Comparison of ENCODE assay signal across 29 cellular contexts in genomic region chr7:151435971-151436370, GRCh38. TPM values are rescaled to one million over a fixed set of nuclear protein-coding genes. Genes with fewer than 3 reads are reported as not detected.
A peak's percentile ranks its signal among the peaks of the same experiment; 100 is the strongest.
DNase-seq lines count a peak whose midpoint lies in the region; ATAC-seq and TF ChIP-seq lines count a peak whose summit lies in the region.
"Had no signal": no experiment of that assay in that cellular context is flagged by ENCODE, and none has a peak within 500 bp of the region (broad histone marks: within the 10 kb centered on the region; RNA-seq: fewer than 3 reads in every experiment).

No MANE protein-coding gene starts in this region.

- WGBS in mammary epithelial cell (ENCODE audit: low coverage, missing lambda C conversion rate): 100% methylated on average over 2 of the region's 15 CpGs

- H3K4me3 ChIP-seq in breast epithelium: no peak overlapping the region
- H3K4me3 ChIP-seq in mammary epithelial cell (replicated peaks in 1 of 3; ENCODE audit: insufficient read depth in 1 of 3, low read depth in 2 of 3, low read length in 3 of 3): no peak overlapping the region
- no peak overlapping the region for H3K4me3 ChIP-seq in lower lobe of right lung
- no peak overlapping the region for H3K4me3 ChIP-seq in skeletal muscle tissue (ENCODE audit: low read length in 3 of 3)
- H3K4me3 ChIP-seq in vagina: no peak overlapping the region
- H3K4me3 ChIP-seq: dorsolateral prefrontal cortex, GM23248, pancreas had no signal

- TF ChIP-seq CTCF in breast epithelium (IDR thresholded peaks at IDR 0.05) (no peak), mammary epithelial cell (conservative IDR thresholded peaks at IDR 0.05 in 1 of 2, IDR thresholded peaks at IDR 0.05 in 1 of 2; ENCODE audit: extremely low read depth in 1 of 2, insufficient read depth in 1 of 2, low read depth in 1 of 2, low read length in 2 of 2) (no peak), lower lobe of right lung (IDR thresholded peaks at IDR 0.05) (no peak), vagina (IDR thresholded peaks at IDR 0.05) (no peak), type B pancreatic cell (conservative IDR thresholded peaks at IDR 0.05) (no peak)

- CTCF ChIA-PET in mammary epithelial cell (lab: Charles Lee; ENCODE audit: low non-redundant PET): no interaction called here

- dilution Hi-C loops in mammary epithelial cell (cut with HindIII; ENCODE audit: low sequenced_read_pairs): no loop called here

- no peak for DNase-seq in breast epithelium (ENCODE audit: low spot score in 2 of 2)
- no peak for DNase-seq in mammary epithelial cell
- DNase-seq in lower lobe of right lung: no peak
- no peak for DNase-seq in vagina (ENCODE audit: extremely low spot score in 2 of 2)
- DNase-seq in type B pancreatic cell (ENCODE audit: extremely low spot score, unreplicated experiment): no peak
- no peak for DNase-seq in pons (ENCODE audit: low spot score)
- DNase-seq: 8988T; activated CD4-positive, alpha-beta T cell treated with anti-CD3 and anti-CD28 coated beads for 36 hours; activated gamma-delta T cell; activated T-cell treated with anti-CD3 and anti-CD28 coated beads for 4 hours; Calu3; DND-41; dorsolateral prefrontal cortex; GM23248; hypothalamus; immature natural killer cell; left colon; natural killer cell; NCI-H1694 treated with DMSO at 0.1 percent for 48 hours; NCI-H524; stimulated activated CD4-positive, alpha-beta T cell treated with anti-CD3 and anti-CD28 coated beads, Interleukin-15, amount 100 ng/mL, for 24 hours; stimulated activated naive CD4-positive, alpha-beta T cell treated with Interleukin-2 at 50 U/mL for 16 hours had no signal

- H4K20me1 ChIP-seq in mammary epithelial cell (ENCODE audit: insufficient read depth, low read length): no peaks in the 10 kb centered on the region

- H3K9ac ChIP-seq in mammary epithelial cell (ENCODE audit: insufficient read depth, low read length) (no peak overlapping the region), skeletal muscle tissue (ENCODE audit: low read depth in 1 of 3, low read length in 3 of 3) (no peak overlapping the region)
- H3K9ac ChIP-seq: GM23248 had no signal

- in situ Hi-C loops in mammary epithelial cell (cut with MboI; ENCODE audit: low sequenced_read_pairs in 2 of 2): no loop called here

- H3K27me3 ChIP-seq in breast epithelium (no peaks in the 10 kb centered on the region), mammary epithelial cell (ENCODE audit: insufficient read depth, low read length) (no peaks in the 10 kb centered on the region), lower lobe of right lung (ENCODE audit: low read depth) (peaks cover 15% of the 10 kb centered on the region), skeletal muscle tissue (ENCODE audit: control insufficient read depth in 3 of 3, insufficient read depth in 3 of 3, low read length in 3 of 3) (peaks cover 24 to 38% (median 33%) of the 10 kb centered on the region in 3 donors), vagina (no peaks in the 10 kb centered on the region)

- H3K36me3 Mint-ChIP-seq in type B pancreatic cell: no peaks in the 10 kb centered on the region
- H3K36me3 Mint-ChIP-seq: CD14-positive monocyte, immature natural killer cell, natural killer cell had no signal

- no peaks in the 10 kb centered on the region for H3K9me3 ChIP-seq in breast epithelium
- H3K9me3 ChIP-seq in mammary epithelial cell (replicated peaks; ENCODE audit: insufficient read depth, low read length): no peaks in the 10 kb centered on the region
- no peaks in the 10 kb centered on the region for H3K9me3 ChIP-seq in lower lobe of right lung
- no peaks in the 10 kb centered on the region for H3K9me3 ChIP-seq in skeletal muscle tissue (ENCODE audit: control insufficient read depth in 3 of 3, low read length in 3 of 3)
- no peaks in the 10 kb centered on the region for H3K9me3 ChIP-seq in vagina
- H3K9me3 ChIP-seq: pancreas had no signal

- no peaks in the 10 kb centered on the region for H3K9me3 Mint-ChIP-seq in type B pancreatic cell
- H3K9me3 Mint-ChIP-seq: immature natural killer cell, natural killer cell had no signal

- no peaks in the 10 kb centered on the region for H3K27me3 Mint-ChIP-seq in type B pancreatic cell
- H3K27me3 Mint-ChIP-seq: activated CD4-positive, alpha-beta T cell treated with anti-CD3 and anti-CD28 coated beads for 36 hours had no signal

- H3K4me2 ChIP-seq in mammary epithelial cell (ENCODE audit: insufficient read depth, low read depth, low read length): no peak overlapping the region

- no peak overlapping the region for H2AFZ ChIP-seq in mammary epithelial cell (ENCODE audit: low read depth, low read length)
- H2AFZ ChIP-seq: GM23248 had no signal

- no peak overlapping the region for H3K4me3 Mint-ChIP-seq in type B pancreatic cell
- H3K4me3 Mint-ChIP-seq: activated CD4-positive, alpha-beta T cell treated with anti-CD3 and anti-CD28 coated beads for 36 hours; CD14-positive monocyte; immature natural killer cell; natural killer cell had no signal

- peak overlapping the region; percentile 78 to 88 for H3K27ac ChIP-seq in breast epithelium
- no peak overlapping the region for H3K27ac ChIP-seq in mammary epithelial cell (ENCODE audit: insufficient read depth, low read depth, low read length)
- H3K27ac ChIP-seq in lower lobe of right lung: peak overlapping the region; percentile 66
- peak overlapping the region; percentile 58 for H3K27ac ChIP-seq in skeletal muscle tissue (ENCODE audit: low read depth, low read length)
- peak overlapping the region; percentile 87 for H3K27ac ChIP-seq in vagina
- H3K27ac ChIP-seq: GM23248, pancreas had no signal

- H3K36me3 ChIP-seq in breast epithelium (no peaks in the 10 kb centered on the region), mammary epithelial cell (ENCODE audit: insufficient read depth, low read length) (no peaks in the 10 kb centered on the region), lower lobe of right lung (no peaks in the 10 kb centered on the region), skeletal muscle tissue (ENCODE audit: control insufficient read depth in 3 of 3, insufficient read depth in 3 of 3, low read length in 3 of 3) (no peaks in the 10 kb centered on the region), vagina (no peaks in the 10 kb centered on the region)
- H3K36me3 ChIP-seq: pancreas had no signal

- TF ChIP-seq POLR2A in breast epithelium (IDR thresholded peaks at IDR 0.05): no peak
- TF ChIP-seq POLR2A in vagina (IDR thresholded peaks at IDR 0.05): no peak

- H3K27ac Mint-ChIP-seq in type B pancreatic cell: no peak overlapping the region
- H3K27ac Mint-ChIP-seq: activated CD4-positive, alpha-beta T cell treated with anti-CD3 and anti-CD28 coated beads for 36 hours; CD14-positive monocyte; immature natural killer cell; natural killer cell had no signal

- no TSS peak for BruUV-seq in mammary epithelial cell (replicated peaks; lab: Mats Ljungman, UMichigan)

- ATAC-seq in lower lobe of right lung (no peak), GM18858 (IDR thresholded peaks at IDR 0.05; ENCODE audit: unreplicated experiment) (no peak)
- ATAC-seq: activated CD4-positive, alpha-beta T cell treated with anti-CD3 and anti-CD28 coated beads for 36 hours; left colon; natural killer cell had no signal

- H3K79me2 ChIP-seq in mammary epithelial cell (ENCODE audit: insufficient read depth, low read length): no peaks in the 10 kb centered on the region

- peaks cover 10 to 14% of the 10 kb centered on the region in 2 donors for H3K4me1 ChIP-seq in breast epithelium
- peaks cover 10% of the 10 kb centered on the region for H3K4me1 ChIP-seq in mammary epithelial cell (ENCODE audit: insufficient read depth, low read length)
- peaks cover 13% of the 10 kb centered on the region for H3K4me1 ChIP-seq in lower lobe of right lung
- peaks cover 0 to 7% (median 7%) of the 10 kb centered on the region in 3 donors for H3K4me1 ChIP-seq in skeletal muscle tissue (ENCODE audit: control insufficient read depth in 3 of 3, insufficient read depth in 3 of 3, low read length in 3 of 3)
- peaks cover 50% of the 10 kb centered on the region for H3K4me1 ChIP-seq in vagina
- H3K4me1 ChIP-seq: pancreas had no signal

- H3K4me1 Mint-ChIP-seq in type B pancreatic cell (ENCODE audit: unreplicated experiment): peaks cover 13% of the 10 kb centered on the region

- intact Hi-C loops in breast epithelium (cut with DNase I; ENCODE audit: low total_unique reads) (no loop called here), mammary epithelial cell (cut with micrococcal nuclease) (no loop called here), lower lobe of right lung (cut with DNase I) (no loop called here), vagina (cut with DNase I) (no loop called here)

RNA-seq across cellular contexts. Expression of gene CRYGN, which starts 4.0 kb away (rescaled TPM):
- 1 to 10 TPM in 1 of 3 donors, under 1 TPM in 1, not detected in 1; 0.98 to 1.3 TPM for total RNA-seq in breast epithelium
- not detected for total RNA-seq in mammary epithelial cell
- not detected for polyA plus RNA-seq in mammary epithelial cell
- not detected for polyA minus RNA-seq in mammary epithelial cell
- not detected for total RNA-seq in lower lobe of right lung
- total RNA-seq in skeletal muscle tissue: not detected
- total RNA-seq in vagina: not detected
- total RNA-seq in type B pancreatic cell (ENCODE audit: low replicate concordance): 0.67 and 1.3 TPM in 2 replicates
- total RNA-seq: Calu3; GM23248; natural killer cell; Right ventricle myocardium inferior; T-helper 2 cell treated with Interferon-gamma antibody and Interleukin-4, amounts not matched to agents 100 ng/mL and 5 ng/mL, for 36 hours had no signal
- polyA plus RNA-seq: CD14-positive monocyte, GM23248, immature natural killer cell had no signal

RNA-seq across cellular contexts. Expression of gene WDR86, which starts 26.1 kb away (rescaled TPM):
- total RNA-seq in breast epithelium (10 to 100 TPM; 15.5 to 61.5 (median 57.0) TPM), mammary epithelial cell (10 to 100 TPM in 1 of 2 donors, not detected in 1; 19.5 TPM), lower lobe of right lung (4.4 TPM), skeletal muscle tissue (4.7 TPM), vagina (19.4 TPM), type B pancreatic cell (ENCODE audit: low replicate concordance) (13.0 and 83.0 TPM in 2 replicates)
- not detected for polyA plus RNA-seq in mammary epithelial cell
- polyA minus RNA-seq in mammary epithelial cell: not detected
- total RNA-seq: activated CD4-positive, alpha-beta T cell treated with anti-CD3 and anti-CD28 coated beads for 36 hours; Calu3; GM23248; T-helper 2 cell treated with Interferon-gamma antibody and Interleukin-4, amounts not matched to agents 100 ng/mL and 5 ng/mL, for 36 hours had no signal
- polyA plus RNA-seq: fibroblast of lung, GM23248 had no signal
